In the genomic region with DNA sequence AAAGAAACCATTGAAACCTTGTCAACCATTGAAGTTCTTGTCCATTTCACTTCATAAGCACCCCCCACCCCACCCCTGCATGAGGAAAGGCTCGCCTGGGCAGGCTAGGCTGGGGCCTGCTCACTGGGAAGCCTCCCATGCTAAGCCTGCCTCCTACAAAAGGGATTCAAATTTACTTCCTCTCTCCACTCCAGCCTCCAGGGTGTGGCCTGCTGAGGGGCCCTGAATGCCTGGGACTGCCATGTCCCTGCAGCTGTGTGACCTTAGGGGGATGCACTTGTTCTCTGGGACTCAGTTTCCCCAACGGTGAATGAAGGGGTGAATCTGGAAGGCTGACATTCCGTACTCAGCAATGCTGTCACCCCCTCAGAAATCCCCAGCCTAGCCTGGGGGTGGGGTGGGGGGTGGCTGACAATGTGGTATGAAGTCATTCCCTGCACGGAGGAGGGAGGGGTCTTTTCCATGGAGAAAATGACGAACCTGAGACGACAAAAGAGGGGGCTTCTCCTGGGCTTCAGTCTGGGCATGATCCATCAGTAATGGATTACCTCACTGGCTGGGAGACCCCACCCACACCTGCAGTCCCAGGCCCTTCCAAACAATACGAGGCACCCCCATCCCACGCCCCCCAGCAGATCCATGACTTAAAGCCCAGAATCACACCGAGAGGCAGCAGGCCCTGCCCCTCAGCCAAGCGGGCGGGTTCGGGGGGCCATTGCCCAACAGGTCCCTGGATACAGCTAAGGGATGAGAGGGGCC, we compare ENCODE assay signal across 9 cellular contexts. TPM values are rescaled to one million over a fixed set of nuclear protein-coding genes. Genes with fewer than 3 reads are reported as not detected.
A peak's percentile ranks its signal among the peaks of the same experiment; 100 is the strongest.
DNase-seq lines count a peak whose midpoint lies in the region; ATAC-seq, FAIRE-seq and TF ChIP-seq lines count a peak whose summit lies in the region.
"Had no signal": no experiment of that assay in that cellular context is flagged by ENCODE, and none has a peak within 500 bp of the region (broad histone marks: within the 10 kb centered on the region; RNA-seq: fewer than 3 reads in every experiment).

No MANE protein-coding gene starts in this region.

- H3K9me3 ChIP-seq in adipocyte (ENCODE audit: control insufficient read depth, low read length) (no peaks in the 10 kb centered on the region), tibial nerve (no peaks in the 10 kb centered on the region)

- intact Hi-C loops in Right ventricle myocardium inferior (cut with DNase I): loop anchor here (5.0 kb wide), 1 partner anchor 77 kb away; the partner anchor contains the start of gene NUP50
- intact Hi-C loops in cardiac septum (cut with DNase I): loop anchor here (10.0 kb wide), 1 partner anchor 75 kb away; the partner anchor contains the start of gene NUP50

- H3K9ac ChIP-seq in adipocyte (ENCODE audit: low read length): peak overlapping the region; percentile 82

- H3K27me3 ChIP-seq in adipocyte (replicated peaks; ENCODE audit: control insufficient read depth, insufficient read depth, low read length) (no peaks in the 10 kb centered on the region), layer of hippocampus (ENCODE audit: control insufficient read depth, insufficient read depth, low read length) (no peaks in the 10 kb centered on the region), tibial nerve (no peaks in the 10 kb centered on the region)

- no peak for TF ChIP-seq POLR2A in tibial nerve (IDR thresholded peaks at IDR 0.05)

- H3K4me3 ChIP-seq in adipocyte (ENCODE audit: low read length): peak overlapping the region; percentile 83
- peak overlapping the region; percentile 62 to 89 (median 74) for H3K4me3 ChIP-seq in tibial nerve

- 25 to 33% methylated on average over 7 to 12 of the region's 12 CpGs for WGBS in tibial nerve, 2 donors

- no peak for FAIRE-seq in RCC 7860 (lab: Jason Lieb, UNC)

- H3K4me1 ChIP-seq in adipocyte (ENCODE audit: control insufficient read depth, insufficient read depth, low read length): peaks cover 7% of the 10 kb centered on the region
- H3K4me1 ChIP-seq in tibial nerve: peaks cover 0 to 74% (median 27%) of the 10 kb centered on the region in 4 donors

- peaks cover 2% of the 10 kb centered on the region for H3K36me3 ChIP-seq in adipocyte (ENCODE audit: control insufficient read depth, insufficient read depth, low read length, severe bottlenecking)
- H3K36me3 ChIP-seq in tibial nerve: peaks cover 0 to 17% (median 0%) of the 10 kb centered on the region in 3 donors

- peak; percentile 24 for ATAC-seq in Right ventricle myocardium inferior
- ATAC-seq in HG03378 (IDR thresholded peaks at IDR 0.05; ENCODE audit: unreplicated experiment): no peak

- H3K27ac ChIP-seq in layer of hippocampus (ENCODE audit: low read depth, low read length): peak overlapping the region; percentile 68
- peak overlapping the region in 3 of 4 donors; percentile 65 to 85 (median 74) for H3K27ac ChIP-seq in tibial nerve

- no peak for TF ChIP-seq EP300 in tibial nerve (IDR thresholded peaks at IDR 0.05)

- no peak for DNase-seq in Right ventricle myocardium inferior (ENCODE audit: missing footprints)
- DNase-seq in cardiac septum (ENCODE audit: low spot score): no peak
- no peak for DNase-seq in adipocyte (ENCODE audit: low read depth)
- DNase-seq in tibial nerve (ENCODE audit: low spot score in 2 of 2): no peak
- no peak for DNase-seq in RCC 7860 (ENCODE audit: low spot score)
- DNase-seq in SW480 (ENCODE audit: low spot score): no peak

- TF ChIP-seq CTCF in tibial nerve (IDR thresholded peaks at IDR 0.05): no peak

RNA-seq across cellular contexts. Expression of gene KIAA0930, which starts 1.1 kb away (rescaled TPM):
- 22.3 TPM for total RNA-seq in Right ventricle myocardium inferior
- total RNA-seq in cardiac septum: 21.6 TPM
- total RNA-seq in tibial nerve: 10 to 100 TPM; 51.6 to 64.9 (median 62.0) TPM

RNA-seq across cellular contexts. Expression of gene UPK3A, which starts 45.2 kb away (rescaled TPM):
- 0.54 TPM for total RNA-seq in Right ventricle myocardium inferior
- 0.40 TPM for total RNA-seq in cardiac septum
- total RNA-seq in tibial nerve: not detected
- total RNA-seq: dermis microvascular lymphatic vessel endothelial cell had no signal
